Comparison of ENCODE assay signal across 9 cellular contexts in genomic region chr9:136244116-136244775, GRCh38. TPM values are rescaled to one million over a fixed set of nuclear protein-coding genes. Genes with fewer than 3 reads are reported as not detected.
A peak's percentile ranks its signal among the peaks of the same experiment; 100 is the strongest.
DNase-seq lines count a peak whose midpoint lies in the region; ATAC-seq, FAIRE-seq and TF ChIP-seq lines count a peak whose summit lies in the region.
"Had no signal": no experiment of that assay in that cellular context is flagged by ENCODE, and none has a peak within 500 bp of the region (broad histone marks: within the 10 kb centered on the region; RNA-seq: fewer than 3 reads in every experiment).

No MANE protein-coding gene starts in this region.

- H3K27ac Mint-ChIP-seq in activated B cell treated with CpG ODN at 0.5 μM for 24 hours (peak overlapping the region; percentile 92), endodermal cell (peak overlapping the region; percentile 7)

- intact Hi-C loops in activated B cell treated with CpG ODN at 0.5 μM for 24 hours (cut with micrococcal nuclease) = loop anchor here (1.0 to 10.0 kb wide), 6 partner anchors 19 to 283 kb away; partner anchors contain the start of genes LHX3, SNAPC4, TMEM250 and UBAC1

- 44 to 46% methylated on average over 9 of the region's 9 CpGs for WGBS in endodermal cell (ENCODE audit: insufficient coverage in 1 of 2, insufficient read length in 1 of 2), 2 experiments

- ATAC-seq in activated B cell treated with CpG ODN at 0.5 μM for 24 hours (ENCODE audit: low read depth) (peak; percentile 57), HG02571 (IDR thresholded peaks at IDR 0.05; ENCODE audit: unreplicated experiment) (no peak)

- H3K27ac ChIP-seq in HEK293 (ENCODE audit: extremely low read depth, low read depth, low read length) = no peak overlapping the region
- H3K27ac ChIP-seq in endodermal cell (ENCODE audit: low read depth, low read length) = no peak overlapping the region

- H3K27me3 Mint-ChIP-seq in activated B cell treated with CpG ODN at 0.5 μM for 24 hours (no peaks in the 10 kb centered on the region), endodermal cell (ENCODE audit: insufficient read depth) (peaks cover 10% of the 10 kb centered on the region)

- POLR2A ChIA-PET in HEK293 (lab: Yijun Ruan, JAX) = interaction anchor here (1.0 to 1.5 kb wide), 2 partner anchors 23 to 283 kb away, joined by 3 to 4 read pairs; partner anchors contain the start of gene UBAC1
- POLR2A ChIA-PET in activated B cell treated with CpG ODN at 0.5 μM for 24 hours (lab: Charles Lee) = interaction anchor here (0.7 to 2.8 kb wide), 5 partner anchors 18 to 155 kb away, joined by 4 to 33 read pairs (median 10); no protein-coding TSS in a partner anchor

- CTCF ChIA-PET in HEK293 (lab: Yijun Ruan, JAX) = interaction anchor here (0.6 to 2.7 kb wide), 3 partner anchors 10 to 74 kb away, joined by 3 to 15 read pairs (median 4); no protein-coding TSS in a partner anchor
- CTCF ChIA-PET in activated B cell treated with CpG ODN at 0.5 μM for 24 hours (lab: Charles Lee) = interaction anchor here (2.6 to 3.6 kb wide), 2 partner anchors 19 to 74 kb away, joined by 18 to 39 read pairs; no protein-coding TSS in a partner anchor

- DNase-seq in AG10803 (ENCODE audit: low read depth) (no peak), activated B cell treated with CpG ODN at 0.5 μM for 24 hours (no peak), endodermal cell (no peak), urothelium cell line (ENCODE audit: low spot score) (no peak), NCI-H128 (lab: John Stamatoyannopoulos, UW; ENCODE audit: unreplicated experiment) (no peak)
- DNase-seq in stimulated activated CD4-positive, alpha-beta T cell treated with anti-CD3 and anti-CD28 coated beads, Interleukin-12 subunit alpha, Interleukin-12 subunit beta, amount 100 ng/mL, for 4 hours = peak; percentile 49

- no peaks in the 10 kb centered on the region for H3K27me3 ChIP-seq in endodermal cell (ENCODE audit: control insufficient read depth, insufficient read depth, low read length, poor library complexity, severe bottlenecking)

- H3K36me3 Mint-ChIP-seq in activated B cell treated with CpG ODN at 0.5 μM for 24 hours (ENCODE audit: low read depth) = peaks cover 39% of the 10 kb centered on the region
- H3K36me3 Mint-ChIP-seq in endodermal cell (ENCODE audit: low read depth) = no peaks in the 10 kb centered on the region

- H3K4me1 ChIP-seq in HEK293 (ENCODE audit: control insufficient read depth, insufficient read depth, low read length) (0 out of 2 replicates have a peak, but pooled peaks cover 2% of the 10 kb centered on the region), endodermal cell (ENCODE audit: control insufficient read depth, insufficient read depth, low read length) (peaks cover 7% of the 10 kb centered on the region)

- FAIRE-seq in urothelium cell line (lab: Jason Lieb, UNC) = no peak

- no peak overlapping the region for H3K9ac ChIP-seq in endodermal cell (ENCODE audit: extremely low read depth, low read length, poor library complexity, severe bottlenecking)

- no peaks in the 10 kb centered on the region for H3K9me3 Mint-ChIP-seq in activated B cell treated with CpG ODN at 0.5 μM for 24 hours
- no peaks in the 10 kb centered on the region for H3K9me3 Mint-ChIP-seq in endodermal cell

- peak overlapping the region; percentile 95 for H3K4me3 Mint-ChIP-seq in activated B cell treated with CpG ODN at 0.5 μM for 24 hours
- H3K4me3 Mint-ChIP-seq in endodermal cell = peak overlapping the region; percentile 78

- H3K36me3 ChIP-seq in HEK293 (ENCODE audit: control insufficient read depth in 2 of 2, insufficient read depth in 1 of 2, low read length in 2 of 2) (peaks cover 0 to 8% of the 10 kb centered on the region in 2 experiments; a peak in 1 of 3 replicates), endodermal cell (ENCODE audit: control insufficient read depth, insufficient read depth, low read length) (no peaks in the 10 kb centered on the region)

- H3K9me3 ChIP-seq in HEK293 (ENCODE audit: control insufficient read depth, insufficient read depth, low read depth, low read length) = no peaks in the 10 kb centered on the region
- H3K9me3 ChIP-seq in endodermal cell (ENCODE audit: control insufficient read depth, low read length) = no peaks in the 10 kb centered on the region

- peak overlapping the region; percentile 72 for H3K4me3 ChIP-seq in AG10803 (ENCODE audit: low read length)
- H3K4me3 ChIP-seq in HEK293 (ENCODE audit: low read depth, low read length) = peak overlapping the region; percentile 70
- peak overlapping the region; percentile 87 for H3K4me3 ChIP-seq in endodermal cell (ENCODE audit: low read length)

- H3K4me1 Mint-ChIP-seq in activated B cell treated with CpG ODN at 0.5 μM for 24 hours (peaks cover 64% of the 10 kb centered on the region), endodermal cell (peaks cover 17% of the 10 kb centered on the region)

- TF ChIP-seq CTCF in AG10803 (conservative IDR thresholded peaks at IDR 0.05; ENCODE audit: low read length) = no peak
- TF ChIP-seq CTCF in HEK293 (tag by site-specific recombination; IDR thresholded peaks at IDR 0.05) = no peak
- no peak for TF ChIP-seq CTCF in activated B cell treated with CpG ODN at 0.5 μM for 24 hours (IDR thresholded peaks at IDR 0.05)
- TF ChIP-seq CTCF in endodermal cell (conservative IDR thresholded peaks at IDR 0.05) = no peak

TF ChIP-seq in HEK293, 187 proteins besides CTCF, POLR2A, EP300 and RAD21:
- peak; percentile 99 for TF ChIP-seq SP7 (tag by site-specific recombination; IDR thresholded peaks at IDR 0.05)
- 0 out of 2 replicates have a peak, but pooled peaks have one; percentile 38 for TF ChIP-seq EGR2 (tag by site-specific recombination; IDR thresholded peaks at IDR 0.05; ENCODE audit: low read depth)
- TF ChIP-seq SCRT1 (tag by site-specific recombination; IDR thresholded peaks at IDR 0.05; ENCODE audit: borderline replicate concordance) = peak; percentile 69; the same call in 1 of the 2 replicates
- 0 out of 2 replicates have a peak, but pooled peaks have one; percentile 8 for TF ChIP-seq PRDM6 (tag by site-specific recombination; IDR thresholded peaks at IDR 0.05)
- TF ChIP-seq ZFHX2 (tag by site-specific recombination; conservative IDR thresholded peaks at IDR 0.05) = peak; percentile 69
- TF ChIP-seq SP3 (tag by site-specific recombination; IDR thresholded peaks at IDR 0.05) = no peak
- TF ChIP-seq ZNF600 (tag by site-specific recombination; IDR thresholded peaks at IDR 0.05) = 0 out of 2 replicates have a peak, but pooled peaks have one; percentile 75
- TF ChIP-seq SCRT2 (tag by site-specific recombination; IDR thresholded peaks at IDR 0.05) = peak; percentile 81
- TF ChIP-seq ZNF211 (tag by site-specific recombination; IDR thresholded peaks at IDR 0.05; ENCODE audit: low read depth) = no peak
TF ChIP-seq in HEK293: peak in this region for 7.

RNA-seq across cellular contexts. Expression of gene QSOX2, which starts 1.4 kb away (rescaled TPM):
- 43.3 and 49.1 TPM in 2 replicates for total RNA-seq in activated B cell treated with CpG ODN at 0.5 μM for 24 hours
- total RNA-seq in endodermal cell = 10 to 100 TPM; 22.0 to 26.3 TPM
- polyA plus RNA-seq in endodermal cell (2013, experiment 1 of 2) = 29.8 TPM
- 26.3 TPM for polyA plus RNA-seq in endodermal cell (2013, experiment 2 of 2)

RNA-seq across cellular contexts. Expression of gene LHX3, which starts 39.3 kb away (rescaled TPM):
- 0.17 TPM in 1 of 2 replicates, not detected in the other for total RNA-seq in activated B cell treated with CpG ODN at 0.5 μM for 24 hours
- not detected for total RNA-seq in endodermal cell
- polyA plus RNA-seq in endodermal cell (2013, experiment 1 of 2) = 0.11 TPM
- not detected for polyA plus RNA-seq in endodermal cell (2013, experiment 2 of 2)
- total RNA-seq: pulmonary artery endothelial cell had no signal

RNA-seq across cellular contexts. Expression of gene CCDC187, which starts 59.6 kb away (rescaled TPM):
- total RNA-seq in activated B cell treated with CpG ODN at 0.5 μM for 24 hours (0.51 and 0.69 TPM in 2 replicates), endodermal cell (under 1 TPM; 0.04 to 0.09 TPM)
- 0.04 TPM for polyA plus RNA-seq in endodermal cell (2013, experiment 1 of 2)
- 0.04 TPM for polyA plus RNA-seq in endodermal cell (2013, experiment 2 of 2)
- total RNA-seq: pulmonary artery endothelial cell had no signal
